ENCODE assay signal across 16 cellular contexts in the genomic region with DNA sequence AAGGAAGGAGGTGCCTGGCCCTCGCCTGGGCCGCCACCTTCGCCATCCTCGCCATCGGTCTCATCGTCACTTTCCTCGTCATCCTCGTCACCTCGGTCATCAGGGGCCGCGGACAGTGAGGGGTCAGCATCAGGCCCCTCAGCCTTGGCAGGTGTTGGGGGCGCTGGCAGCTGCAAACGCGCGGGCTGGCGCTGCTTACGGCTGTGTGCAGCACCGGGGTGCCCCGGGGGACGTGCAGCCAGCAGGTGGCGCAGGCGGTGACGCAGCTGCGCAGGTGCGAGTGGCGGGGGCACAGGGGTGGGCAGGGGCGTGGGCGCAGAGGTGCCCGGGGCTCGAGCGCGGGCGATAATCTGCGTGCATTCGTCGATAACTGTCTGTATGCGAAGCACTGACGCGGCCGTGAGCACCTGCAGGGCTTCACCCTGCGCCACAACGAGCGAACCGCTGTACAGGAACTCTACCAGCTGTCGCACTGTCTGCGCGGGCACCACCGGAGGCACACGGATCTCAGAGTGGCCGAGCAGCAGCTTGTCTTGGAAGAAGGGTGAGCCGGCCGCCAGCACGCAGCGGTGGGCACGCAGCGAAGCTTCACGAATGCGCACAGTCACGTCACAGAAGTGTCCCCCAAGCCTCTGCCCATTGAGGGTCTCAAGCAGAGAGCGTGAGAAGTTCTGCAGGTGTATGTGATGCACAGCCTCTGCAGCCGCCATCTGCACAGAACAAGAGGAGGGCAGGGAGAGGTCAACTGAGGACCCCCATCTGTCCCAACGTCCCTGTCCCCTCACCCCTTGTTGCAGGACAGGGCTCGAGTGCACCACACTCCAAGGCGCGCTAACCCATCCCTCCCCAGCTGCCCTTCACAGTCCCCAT. TPM values are rescaled to one million over a fixed set of nuclear protein-coding genes. Genes with fewer than 3 reads are reported as not detected.
DNase-seq lines count a peak whose midpoint lies in the region; ATAC-seq, FAIRE-seq and TF ChIP-seq lines count a peak whose summit lies in the region.
"Had no signal": no experiment of that assay in that cellular context is flagged by ENCODE, and none has a peak within 500 bp of the region (broad histone marks: within the 10 kb centered on the region; RNA-seq: fewer than 3 reads in every experiment).

No MANE protein-coding gene starts in this region.

- H3K4me1 Mint-ChIP-seq in GM23338 (peaks cover 41% of the 10 kb centered on the region), mesothelial cell of epicardium (peaks cover 41% of the 10 kb centered on the region)
- H3K4me1 Mint-ChIP-seq in activated T-helper 1 cell treated with anti-CD3 and anti-CD28 coated beads, Interleukin-12 subunit alpha, Interleukin-12 subunit beta, Interleukin-2, Interleukin-4 antibody, amounts not matched to agents 30 ng/mL and 10 ng/mL and 1 ng/mL, durations not matched to agents 14 hours and 24 hours and 36 hours (ENCODE audit: low read depth): peaks cover 34% of the 10 kb centered on the region

- H3K36me3 Mint-ChIP-seq in GM23338 (ENCODE audit: low read depth): peaks cover 20% of the 10 kb centered on the region
- peaks cover 26% of the 10 kb centered on the region for H3K36me3 Mint-ChIP-seq in activated T-helper 1 cell treated with anti-CD3 and anti-CD28 coated beads, Interleukin-12 subunit alpha, Interleukin-12 subunit beta, Interleukin-2, Interleukin-4 antibody, amounts not matched to agents 30 ng/mL and 10 ng/mL and 1 ng/mL, durations not matched to agents 14 hours and 24 hours and 36 hours (ENCODE audit: low read depth)
- H3K36me3 Mint-ChIP-seq in mesothelial cell of epicardium: no peaks in the 10 kb centered on the region

- no peak for FAIRE-seq in D721Med (lab: Jason Lieb, UNC)
- FAIRE-seq: GM19239, small intestine had no signal

- H3K4me3 ChIP-seq in GM23338: no peak overlapping the region
- H3K4me3 ChIP-seq: HAP-1 had no signal

- H2AFZ ChIP-seq in GM23338: no peak overlapping the region

- H4K20me1 ChIP-seq in GM23338 (replicated peaks; ENCODE audit: insufficient read depth): no peaks in the 10 kb centered on the region

- H3K9me3 Mint-ChIP-seq in GM23338: no peaks in the 10 kb centered on the region; the same call in 2 of the 3 replicates
- no peaks in the 10 kb centered on the region for H3K9me3 Mint-ChIP-seq in activated T-helper 1 cell treated with anti-CD3 and anti-CD28 coated beads, Interleukin-12 subunit alpha, Interleukin-12 subunit beta, Interleukin-2, Interleukin-4 antibody, amounts not matched to agents 30 ng/mL and 10 ng/mL and 1 ng/mL, durations not matched to agents 14 hours and 24 hours and 36 hours
- H3K9me3 Mint-ChIP-seq in mesothelial cell of epicardium: no peaks in the 10 kb centered on the region

- H3K36me3 ChIP-seq in GM23338 (ENCODE audit: insufficient read depth): no peaks in the 10 kb centered on the region

- H3K79me2 ChIP-seq in GM23338 (replicated peaks; ENCODE audit: insufficient read depth): peaks cover 11% of the 10 kb centered on the region; the same call in 1 of the 2 replicates

- H3K27ac Mint-ChIP-seq in GM23338 (no peak overlapping the region), mesothelial cell of epicardium (no peak overlapping the region)
- H3K27ac Mint-ChIP-seq in activated T-helper 1 cell treated with anti-CD3 and anti-CD28 coated beads, Interleukin-12 subunit alpha, Interleukin-12 subunit beta, Interleukin-2, Interleukin-4 antibody, amounts not matched to agents 30 ng/mL and 10 ng/mL and 1 ng/mL, durations not matched to agents 14 hours and 24 hours and 36 hours: no peak overlapping the region

- no peaks in the 10 kb centered on the region for H3K27me3 ChIP-seq in GM23338 (ENCODE audit: insufficient read depth)
- H3K27me3 ChIP-seq: neutrophil, tibial artery had no signal

- no peak overlapping the region for H3K4me2 ChIP-seq in GM23338

- H3K4me3 Mint-ChIP-seq in GM23338 (0 out of 3 replicates have a peak overlapping the region, but pooled peaks have one; percentile 21), mesothelial cell of epicardium (peak overlapping the region; percentile 37)
- peak overlapping the region; percentile 22 for H3K4me3 Mint-ChIP-seq in activated T-helper 1 cell treated with anti-CD3 and anti-CD28 coated beads, Interleukin-12 subunit alpha, Interleukin-12 subunit beta, Interleukin-2, Interleukin-4 antibody, amounts not matched to agents 30 ng/mL and 10 ng/mL and 1 ng/mL, durations not matched to agents 14 hours and 24 hours and 36 hours

- no peaks in the 10 kb centered on the region for H3K9me2 ChIP-seq in GM23338 (ENCODE audit: insufficient read depth)

- intact Hi-C loops in activated T-helper 1 cell treated with anti-CD3 and anti-CD28 coated beads, Interleukin-12 subunit alpha, Interleukin-12 subunit beta, Interleukin-2, Interleukin-4 antibody, amounts not matched to agents 30 ng/mL and 10 ng/mL and 1 ng/mL, durations not matched to agents 14 hours and 24 hours and 36 hours (cut with micrococcal nuclease): no loop called here

- peaks cover 31% of the 10 kb centered on the region for H3F3A ChIP-seq in GM23338 (replicated peaks; ENCODE audit: low read depth)

- ATAC-seq in GM23338: no peak
- no peak for ATAC-seq in GM18873 (IDR thresholded peaks at IDR 0.05; ENCODE audit: low FRiP score, unreplicated experiment)

- DNase-seq in NCI-H2227 (lab: John Stamatoyannopoulos, UW; ENCODE audit: unreplicated experiment) (peak; percentile 50), NCI-H2227 treated with DMSO at 0.1 percent for 48 hours (lab: John Stamatoyannopoulos, UW) (no peak), GM23338 (ENCODE audit: low spot score) (peak; percentile 33), mesothelial cell of epicardium (ENCODE audit: low spot score in 2 of 2, unreplicated experiment in 2 of 2) (no peak), D721Med (ENCODE audit: insufficient read length, low spot score) (no peak), retina (no peak)
- DNase-seq in activated T-helper 1 cell treated with anti-CD3 and anti-CD28 coated beads, Interleukin-12 subunit alpha, Interleukin-12 subunit beta, Interleukin-2, Interleukin-4 antibody, amounts not matched to agents 30 ng/mL and 10 ng/mL and 1 ng/mL, durations not matched to agents 14 hours and 24 hours and 36 hours (ENCODE audit: low spot score): no peak
- DNase-seq: aorta; NK-92 treated with Interleukin-12 subunit alpha and Interleukin-12 subunit beta, amount 100 ng/mL, for 24 hours; T-helper 1 cell; tibial artery had no signal

- TF ChIP-seq CTCF in GM23338 (conservative IDR thresholded peaks at IDR 0.05; ENCODE audit: low read depth in 2 of 2) (peak; percentile 41 to 71), mesothelial cell of epicardium (IDR thresholded peaks at IDR 0.05; ENCODE audit: unreplicated experiment) (no peak), D721Med (IDR thresholded peaks at IDR 0.05; ENCODE audit: insufficient read depth, missing control alignments) (no peak)

- no peak overlapping the region for H3K27ac ChIP-seq in GM23338 (ENCODE audit: low read depth)

- peaks cover 36% of the 10 kb centered on the region for H3K4me1 ChIP-seq in GM23338 (ENCODE audit: insufficient read depth)

- H3K27me3 Mint-ChIP-seq in GM23338 (ENCODE audit: insufficient read depth, low read depth, poor library complexity) (peaks cover 42% of the 10 kb centered on the region), mesothelial cell of epicardium (ENCODE audit: low read depth) (no peaks in the 10 kb centered on the region)
- H3K27me3 Mint-ChIP-seq in activated T-helper 1 cell treated with anti-CD3 and anti-CD28 coated beads, Interleukin-12 subunit alpha, Interleukin-12 subunit beta, Interleukin-2, Interleukin-4 antibody, amounts not matched to agents 30 ng/mL and 10 ng/mL and 1 ng/mL, durations not matched to agents 14 hours and 24 hours and 36 hours (ENCODE audit: insufficient read depth): peaks cover 3% of the 10 kb centered on the region

TF ChIP-seq in GM23338, 12 proteins besides CTCF, POLR2A, EP300 and RAD21 (continues in another document):
- TF ChIP-seq EZH2phosphoT487 (IDR thresholded peaks at IDR 0.05; ENCODE audit: unreplicated experiment) (no peak), CREB1 (CRISPR knock-in tag; IDR thresholded peaks at IDR 0.05; ENCODE audit: low read depth) (no peak)

RNA-seq across cellular contexts. Expression of a gene that starts 2.4 kb away (rescaled TPM):
- 9.0 and 10.4 TPM in 2 replicates for total RNA-seq in GM23338 (2014; rRNA removed; shearing (Covaris generic))
- polyA plus RNA-seq in GM23338 (2016; fragmentation: Nextera tagmentation; extraction: Ambion mirVana): 8.5 and 9.5 TPM in 2 replicates
- 15.9 and 17.4 TPM in 2 replicates for total RNA-seq in activated T-helper 1 cell treated with anti-CD3 and anti-CD28 coated beads, Interleukin-12 subunit alpha, Interleukin-12 subunit beta, Interleukin-2, Interleukin-4 antibody, amounts not matched to agents 30 ng/mL and 10 ng/mL and 1 ng/mL, durations not matched to agents 14 hours and 24 hours and 36 hours
- total RNA-seq in mesothelial cell of epicardium: 24.4 to 27.1 TPM (median 24.9 TPM) in 3 replicates

RNA-seq across cellular contexts. Expression of a gene that starts 5.4 kb away (rescaled TPM):
- total RNA-seq in GM23338 (2014; rRNA removed; shearing (Covaris generic)): 13.4 and 16.2 TPM in 2 replicates
- 35.5 and 37.7 TPM in 2 replicates for polyA plus RNA-seq in GM23338 (2016; fragmentation: Nextera tagmentation; extraction: Ambion mirVana)
- total RNA-seq in activated T-helper 1 cell treated with anti-CD3 and anti-CD28 coated beads, Interleukin-12 subunit alpha, Interleukin-12 subunit beta, Interleukin-2, Interleukin-4 antibody, amounts not matched to agents 30 ng/mL and 10 ng/mL and 1 ng/mL, durations not matched to agents 14 hours and 24 hours and 36 hours: 23.3 and 24.7 TPM in 2 replicates
- 12.5 to 14.2 TPM (median 14.2 TPM) in 3 replicates for total RNA-seq in mesothelial cell of epicardium

RNA-seq across cellular contexts. Expression of a gene that starts 26.7 kb away (rescaled TPM):
- 1,208 and 1,430 TPM in 2 replicates for total RNA-seq in GM23338 (2014; rRNA removed; shearing (Covaris generic))
- 920 and 1,022 TPM in 2 replicates for polyA plus RNA-seq in GM23338 (2016; fragmentation: Nextera tagmentation; extraction: Ambion mirVana)
- 664 and 687 TPM in 2 replicates for total RNA-seq in activated T-helper 1 cell treated with anti-CD3 and anti-CD28 coated beads, Interleukin-12 subunit alpha, Interleukin-12 subunit beta, Interleukin-2, Interleukin-4 antibody, amounts not matched to agents 30 ng/mL and 10 ng/mL and 1 ng/mL, durations not matched to agents 14 hours and 24 hours and 36 hours
- 577 to 599 TPM (median 579 TPM) in 3 replicates for total RNA-seq in mesothelial cell of epicardium

RNA-seq across cellular contexts. Expression of a gene that starts 37.7 kb away (rescaled TPM):
- total RNA-seq in GM23338 (2014; rRNA removed; shearing (Covaris generic)): 78.6 and 92.2 TPM in 2 replicates
- polyA plus RNA-seq in GM23338 (2016; fragmentation: Nextera tagmentation; extraction: Ambion mirVana): 143 and 145 TPM in 2 replicates
- 109 and 114 TPM in 2 replicates for total RNA-seq in activated T-helper 1 cell treated with anti-CD3 and anti-CD28 coated beads, Interleukin-12 subunit alpha, Interleukin-12 subunit beta, Interleukin-2, Interleukin-4 antibody, amounts not matched to agents 30 ng/mL and 10 ng/mL and 1 ng/mL, durations not matched to agents 14 hours and 24 hours and 36 hours
- 82.9 to 86.5 TPM (median 84.3 TPM) in 3 replicates for total RNA-seq in mesothelial cell of epicardium

RNA-seq across cellular contexts. Expression of a gene that starts 41.0 kb away (rescaled TPM):
- 5.6 and 5.9 TPM in 2 replicates for total RNA-seq in GM23338 (2014; rRNA removed; shearing (Covaris generic))
- 2.1 and 2.4 TPM in 2 replicates for polyA plus RNA-seq in GM23338 (2016; fragmentation: Nextera tagmentation; extraction: Ambion mirVana)
- 6.6 and 6.7 TPM in 2 replicates for total RNA-seq in activated T-helper 1 cell treated with anti-CD3 and anti-CD28 coated beads, Interleukin-12 subunit alpha, Interleukin-12 subunit beta, Interleukin-2, Interleukin-4 antibody, amounts not matched to agents 30 ng/mL and 10 ng/mL and 1 ng/mL, durations not matched to agents 14 hours and 24 hours and 36 hours
- total RNA-seq in mesothelial cell of epicardium: 17.3 to 18.0 TPM (median 17.4 TPM) in 3 replicates

Comparison
In these comparisons a context has a peak if more than half of its experiments do, and no peak if none do; other contexts are left out.
1. DNase-seq: peak in NCI-H2227 (single experiment) and GM23338 (single experiment); none in NCI-H2227 treated with DMSO at 0.1 percent for 48 hours (single experiment), activated T-helper 1 cell treated with anti-CD3 and anti-CD28 coated beads, Interleukin-12 subunit alpha, Interleukin-12 subunit beta, Interleukin-2, Interleukin-4 antibody, amounts not matched to agents 30 ng/mL and 10 ng/mL and 1 ng/mL, durations not matched to agents 14 hours and 24 hours and 36 hours (single experiment), mesothelial cell of epicardium (0 of 2), D721Med (single experiment) and retina (single experiment).
2. CTCF ChIP-seq: peak in GM23338 (2 of 2); none in mesothelial cell of epicardium (single experiment) and D721Med (single experiment).
3. Peak in every context shown above with its lines, with median percentiles within 50 percentile points of each other: H3K4me3 Mint-ChIP-seq.